ENCODE assay signal across 8 cellular contexts in the genomic region with DNA sequence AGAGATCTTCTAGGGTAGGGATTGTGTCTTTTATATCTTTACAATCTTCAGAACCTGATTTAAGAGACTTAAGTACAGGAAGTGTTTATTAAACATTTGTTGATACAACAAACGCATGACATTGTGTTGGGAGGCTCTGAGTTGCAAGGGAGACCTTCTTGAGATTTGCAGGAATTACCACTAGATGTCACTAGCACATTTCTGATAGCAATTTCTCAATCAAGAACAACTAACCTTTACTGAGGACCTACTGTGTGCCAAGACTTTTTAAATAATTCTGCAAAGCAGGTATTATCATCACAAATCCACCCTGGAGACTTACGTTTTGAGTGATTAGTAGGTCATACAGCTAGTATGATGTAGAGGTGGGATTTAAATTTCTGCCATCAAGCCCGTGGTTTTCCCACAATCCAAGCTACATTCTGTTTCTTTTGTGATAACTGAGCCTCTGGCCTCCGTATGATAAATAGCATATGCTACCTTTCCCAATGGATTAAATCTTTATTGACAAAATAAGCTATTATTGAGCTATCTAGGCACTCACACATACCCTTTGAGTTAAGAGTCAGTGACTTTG.
A peak's percentile ranks its signal among the peaks of the same experiment; 100 is the strongest.
DNase-seq lines count a peak whose midpoint lies in the region; ATAC-seq lines count a peak whose summit lies in the region.

No MANE protein-coding gene starts in this region.

- no peak overlapping the region for H3K4me3 ChIP-seq in H7 (ENCODE audit: insufficient read depth, low read depth, low read length)

- peak; percentile 42 for DNase-seq in D341Med (ENCODE audit: low spot score)
- peak; percentile 43 for DNase-seq in H7
- DNase-seq in RPMI7951 (ENCODE audit: low read depth): peak; percentile 24
- DNase-seq in inferior parietal cortex (ENCODE audit: extremely low spot score): peak; percentile 53
- DNase-seq in activated T-cell treated with anti-CD3 and anti-CD28 coated beads for 4 hours: no peak
- DNase-seq in RPMI8226: no peak

- no peaks in the 10 kb centered on the region for H3K27me3 ChIP-seq in H7 (ENCODE audit: control insufficient read depth, insufficient read depth, low read length)

- no peaks in the 10 kb centered on the region for H3K36me3 ChIP-seq in H7 (replicated peaks; ENCODE audit: control insufficient read depth, insufficient read depth, low read length)

- ATAC-seq in GM19023 (IDR thresholded peaks at IDR 0.05; ENCODE audit: unreplicated experiment) (no peak), HG03469 (IDR thresholded peaks at IDR 0.05; ENCODE audit: unreplicated experiment) (no peak)

Comparison
In these comparisons a context has a peak if more than half of its experiments do, and no peak if none do; other contexts are left out.
1. DNase-seq: peak in D341Med (single experiment), H7 (single experiment), RPMI7951 (single experiment) and inferior parietal cortex (single experiment); none in activated T-cell treated with anti-CD3 and anti-CD28 coated beads for 4 hours (single experiment) and RPMI8226 (single experiment).